In genomic region chr9:98255578-98256296, GRCh38 we compare ENCODE assay signal across 1 cellular context.
TF ChIP-seq lines count a peak whose summit lies in the region.

A gene with protein sequence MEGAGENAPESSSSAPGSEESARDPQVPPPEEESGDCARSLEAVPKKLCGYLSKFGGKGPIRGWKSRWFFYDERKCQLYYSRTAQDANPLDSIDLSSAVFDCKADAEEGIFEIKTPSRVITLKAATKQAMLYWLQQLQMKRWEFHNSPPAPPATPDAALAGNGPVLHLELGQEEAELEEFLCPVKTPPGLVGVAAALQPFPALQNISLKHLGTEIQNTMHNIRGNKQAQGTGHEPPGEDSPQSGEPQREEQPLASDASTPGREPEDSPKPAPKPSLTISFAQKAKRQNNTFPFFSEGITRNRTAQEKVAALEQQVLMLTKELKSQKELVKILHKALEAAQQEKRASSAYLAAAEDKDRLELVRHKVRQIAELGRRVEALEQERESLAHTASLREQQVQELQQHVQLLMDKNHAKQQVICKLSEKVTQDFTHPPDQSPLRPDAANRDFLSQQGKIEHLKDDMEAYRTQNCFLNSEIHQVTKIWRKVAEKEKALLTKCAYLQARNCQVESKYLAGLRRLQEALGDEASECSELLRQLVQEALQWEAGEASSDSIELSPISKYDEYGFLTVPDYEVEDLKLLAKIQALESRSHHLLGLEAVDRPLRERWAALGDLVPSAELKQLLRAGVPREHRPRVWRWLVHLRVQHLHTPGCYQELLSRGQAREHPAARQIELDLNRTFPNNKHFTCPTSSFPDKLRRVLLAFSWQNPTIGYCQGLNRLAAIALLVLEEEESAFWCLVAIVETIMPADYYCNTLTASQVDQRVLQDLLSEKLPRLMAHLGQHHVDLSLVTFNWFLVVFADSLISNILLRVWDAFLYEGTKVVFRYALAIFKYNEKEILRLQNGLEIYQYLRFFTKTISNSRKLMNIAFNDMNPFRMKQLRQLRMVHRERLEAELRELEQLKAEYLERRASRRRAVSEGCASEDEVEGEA (minus strand): TSS chr9:98255649. CDS start chr9:98255541, 108 bp downstream.

TF ChIP-seq in K562, 482 proteins besides CTCF, POLR2A, EP300 and RAD21 (continued from another document and continues in another):
- TF ChIP-seq, protein P1, sequence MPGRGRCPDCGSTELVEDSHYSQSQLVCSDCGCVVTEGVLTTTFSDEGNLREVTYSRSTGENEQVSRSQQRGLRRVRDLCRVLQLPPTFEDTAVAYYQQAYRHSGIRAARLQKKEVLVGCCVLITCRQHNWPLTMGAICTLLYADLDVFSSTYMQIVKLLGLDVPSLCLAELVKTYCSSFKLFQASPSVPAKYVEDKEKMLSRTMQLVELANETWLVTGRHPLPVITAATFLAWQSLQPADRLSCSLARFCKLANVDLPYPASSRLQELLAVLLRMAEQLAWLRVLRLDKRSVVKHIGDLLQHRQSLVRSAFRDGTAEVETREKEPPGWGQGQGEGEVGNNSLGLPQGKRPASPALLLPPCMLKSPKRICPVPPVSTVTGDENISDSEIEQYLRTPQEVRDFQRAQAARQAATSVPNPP (IDR thresholded peaks at IDR 0.05; ENCODE audit: borderline replicate concordance, insufficient read depth, insufficient read length), result no peak
- TF ChIP-seq ZNF282 (CRISPR knock-in tag; IDR thresholded peaks at IDR 0.05) (no peak), ZNF133 (CRISPR knock-in tag; IDR thresholded peaks at IDR 0.05) (no peak), AFF1 (IDR thresholded peaks at IDR 0.05; ENCODE audit: low read depth in 1 of 2, partially characterized antibody in 2 of 2) (peak in 1 of 2 experiments; percentile 44), DNMT1 (IDR thresholded peaks at IDR 0.05) (no peak), ATF6 (CRISPR knock-in tag; IDR thresholded peaks at IDR 0.05) (no peak; the same call in 1 of the 2 replicates), ZNF217 (CRISPR knock-in tag; IDR thresholded peaks at IDR 0.05) (no peak), ZNF696 (CRISPR knock-in tag; conservative IDR thresholded peaks at IDR 0.05) (no peak), FOXK2 (conservative IDR thresholded peaks at IDR 0.05 in 1 of 2, IDR thresholded peaks at IDR 0.05 in 1 of 2; ENCODE audit: low read depth in 2 of 2) (0 out of 4 replicates have a peak, but pooled peaks of 1 of the 2 experiments have one; percentile 10), RBM15 (IDR thresholded peaks at IDR 0.05; ENCODE audit: insufficient read depth, low read length) (no peak), KLF6 (CRISPR knock-in tag; IDR thresholded peaks at IDR 0.05; ENCODE audit: borderline replicate concordance) (peak; percentile 67; the same call in 1 of the 2 replicates), THAP7 (CRISPR knock-in tag; IDR thresholded peaks at IDR 0.05) (no peak), RBM14 (IDR thresholded peaks at IDR 0.05; ENCODE audit: borderline replicate concordance, insufficient read depth, low read depth, low read length) (no peak), TCF7L2 (IDR thresholded peaks at IDR 0.05; ENCODE audit: low read depth, low read length) (no peak), E2F4 (CRISPR knock-in tag; IDR thresholded peaks at IDR 0.05; ENCODE audit: low read depth) (peak; percentile 38; the same call in 1 of the 2 replicates), RB1 (IDR thresholded peaks at IDR 0.05; ENCODE audit: low read depth) (peak; percentile 78; the same call in 1 of the 2 replicates), NFIC (IDR thresholded peaks at IDR 0.05) (peak; percentile 53; the same call in 1 of the 2 replicates), LARP7 (IDR thresholded peaks at IDR 0.05) (no peak), SAFB2 (IDR thresholded peaks at IDR 0.05; ENCODE audit: borderline replicate concordance, low read depth, low read length, severe bottlenecking) (no peak), ERF (CRISPR knock-in tag; IDR thresholded peaks at IDR 0.05) (no peak; the same call in 1 of the 2 replicates), FOXO4 (CRISPR knock-in tag; IDR thresholded peaks at IDR 0.05) (no peak), CEBPB (tag; IDR thresholded peaks at IDR 0.05) (no peak), ELK1 (CRISPR knock-in tag; IDR thresholded peaks at IDR 0.05) (no peak), POLR2AphosphoS5 (IDR thresholded peaks at IDR 0.05; ENCODE audit: control insufficient read depth, insufficient read depth, low read depth, low read length) (peak; percentile 35; the same call in 1 of the 2 replicates), NFYB (IDR thresholded peaks at IDR 0.05; ENCODE audit: extremely low read depth, insufficient read length) (peak; percentile 81), PRMT5 (CRISPR knock-in tag; IDR thresholded peaks at IDR 0.05) (no peak), ZNF324 (CRISPR knock-in tag; IDR thresholded peaks at IDR 0.05) (no peak), NCOR1 (IDR thresholded peaks at IDR 0.05) (0 out of 2 replicates have a peak, but pooled peaks have one; percentile 26), PHB2 (IDR thresholded peaks at IDR 0.05; ENCODE audit: low read depth) (no peak)
- TF ChIP-seq, protein P2, sequence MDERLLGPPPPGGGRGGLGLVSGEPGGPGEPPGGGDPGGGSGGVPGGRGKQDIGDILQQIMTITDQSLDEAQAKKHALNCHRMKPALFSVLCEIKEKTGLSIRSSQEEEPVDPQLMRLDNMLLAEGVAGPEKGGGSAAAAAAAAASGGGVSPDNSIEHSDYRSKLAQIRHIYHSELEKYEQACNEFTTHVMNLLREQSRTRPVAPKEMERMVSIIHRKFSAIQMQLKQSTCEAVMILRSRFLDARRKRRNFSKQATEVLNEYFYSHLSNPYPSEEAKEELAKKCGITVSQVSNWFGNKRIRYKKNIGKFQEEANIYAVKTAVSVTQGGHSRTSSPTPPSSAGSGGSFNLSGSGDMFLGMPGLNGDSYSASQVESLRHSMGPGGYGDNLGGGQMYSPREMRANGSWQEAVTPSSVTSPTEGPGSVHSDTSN (CRISPR knock-in tag; IDR thresholded peaks at IDR 0.05; ENCODE audit: low read depth), result peak; percentile 34; the same call in 1 of the 2 replicates
- TF ChIP-seq, protein P2 (tag; conservative IDR thresholded peaks at IDR 0.05; ENCODE audit: low read depth), result 0 out of 2 replicates have a peak, but pooled peaks have one; percentile 11
- TF ChIP-seq, protein P3, sequence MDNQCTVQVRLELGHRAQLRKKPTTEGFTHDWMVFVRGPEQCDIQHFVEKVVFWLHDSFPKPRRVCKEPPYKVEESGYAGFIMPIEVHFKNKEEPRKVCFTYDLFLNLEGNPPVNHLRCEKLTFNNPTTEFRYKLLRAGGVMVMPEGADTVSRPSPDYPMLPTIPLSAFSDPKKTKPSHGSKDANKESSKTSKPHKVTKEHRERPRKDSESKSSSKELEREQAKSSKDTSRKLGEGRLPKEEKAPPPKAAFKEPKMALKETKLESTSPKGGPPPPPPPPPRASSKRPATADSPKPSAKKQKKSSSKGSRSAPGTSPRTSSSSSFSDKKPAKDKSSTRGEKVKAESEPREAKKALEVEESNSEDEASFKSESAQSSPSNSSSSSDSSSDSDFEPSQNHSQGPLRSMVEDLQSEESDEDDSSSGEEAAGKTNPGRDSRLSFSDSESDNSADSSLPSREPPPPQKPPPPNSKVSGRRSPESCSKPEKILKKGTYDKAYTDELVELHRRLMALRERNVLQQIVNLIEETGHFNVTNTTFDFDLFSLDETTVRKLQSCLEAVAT (IDR thresholded peaks at IDR 0.05), result peak in 1 of 2 experiments; percentile 41; a peak in 1 of 4 replicates
- TF ChIP-seq, protein P4, sequence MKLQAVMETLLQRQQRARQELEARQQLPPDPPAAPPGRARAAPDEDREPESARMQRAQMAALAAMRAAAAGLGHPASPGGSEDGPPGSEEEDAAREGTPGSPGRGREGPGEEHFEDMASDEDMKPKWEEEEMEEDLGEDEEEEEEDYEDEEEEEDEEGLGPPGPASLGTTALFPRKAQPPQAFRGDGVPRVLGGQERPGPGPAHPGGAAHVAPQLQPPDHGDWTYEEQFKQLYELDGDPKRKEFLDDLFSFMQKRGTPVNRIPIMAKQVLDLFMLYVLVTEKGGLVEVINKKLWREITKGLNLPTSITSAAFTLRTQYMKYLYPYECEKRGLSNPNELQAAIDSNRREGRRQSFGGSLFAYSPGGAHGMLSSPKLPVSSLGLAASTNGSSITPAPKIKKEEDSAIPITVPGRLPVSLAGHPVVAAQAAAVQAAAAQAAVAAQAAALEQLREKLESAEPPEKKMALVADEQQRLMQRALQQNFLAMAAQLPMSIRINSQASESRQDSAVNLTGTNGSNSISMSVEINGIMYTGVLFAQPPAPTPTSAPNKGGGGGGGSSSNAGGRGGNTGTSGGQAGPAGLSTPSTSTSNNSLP (IDR thresholded peaks at IDR 0.05; ENCODE audit: borderline replicate concordance, low read depth, low read length), result no peak
